In genomic region chr17:81703747-81704654, GRCh38 we compare ENCODE assay signal across 8 cellular contexts. TPM values are rescaled to one million over a fixed set of nuclear protein-coding genes. Genes with fewer than 3 reads are reported as not detected.
DNase-seq lines count a peak whose midpoint lies in the region; ATAC-seq and TF ChIP-seq lines count a peak whose summit lies in the region.

No MANE protein-coding gene starts in this region.

- H3K27me3 ChIP-seq in breast epithelium, result no peaks in the 10 kb centered on the region

- H3K27ac ChIP-seq in breast epithelium, result peak overlapping the region; percentile 95

- TF ChIP-seq CTCF in breast epithelium (IDR thresholded peaks at IDR 0.05), result no peak
- TF ChIP-seq CTCF in mesothelial cell of epicardium (IDR thresholded peaks at IDR 0.05; ENCODE audit: unreplicated experiment), result no peak

- no peaks in the 10 kb centered on the region for H3K9me3 ChIP-seq in breast epithelium

- peak overlapping the region; percentile 69 for H3K27ac Mint-ChIP-seq in mesothelial cell of epicardium

- peak overlapping the region; percentile 73 to 99 (median 81) for H3K4me3 ChIP-seq in breast epithelium

- H3K36me3 ChIP-seq in breast epithelium, result no peaks in the 10 kb centered on the region

- H3K4me3 Mint-ChIP-seq in mesothelial cell of epicardium, result peak overlapping the region; percentile 73

- ATAC-seq in HG03457 (IDR thresholded peaks at IDR 0.05; ENCODE audit: unreplicated experiment) (peak; percentile 10), GM21381 (IDR thresholded peaks at IDR 0.05; ENCODE audit: unreplicated experiment) (no peak)

- no peaks in the 10 kb centered on the region for H3K27me3 Mint-ChIP-seq in mesothelial cell of epicardium (ENCODE audit: low read depth)

- peaks cover 22% of the 10 kb centered on the region for H3K4me1 Mint-ChIP-seq in mesothelial cell of epicardium

- TF ChIP-seq POLR2A in breast epithelium (IDR thresholded peaks at IDR 0.05), result no peak

- H3K36me3 Mint-ChIP-seq in mesothelial cell of epicardium, result peaks cover 16% of the 10 kb centered on the region

- H3K9me3 Mint-ChIP-seq in mesothelial cell of epicardium, result no peaks in the 10 kb centered on the region

- intact Hi-C loops in breast epithelium (cut with DNase I; ENCODE audit: low total_unique reads), result no loop called here

- peaks cover 23% of the 10 kb centered on the region in 2 donors for H3K4me1 ChIP-seq in breast epithelium

- DNase-seq in CD1c-positive myeloid dendritic cell (ENCODE audit: extremely low spot score), result peak; percentile 4
- DNase-seq in breast epithelium (ENCODE audit: low spot score in 2 of 2), result no peak
- no peak for DNase-seq in mesothelial cell of epicardium (ENCODE audit: low spot score in 2 of 2, unreplicated experiment in 2 of 2)
- DNase-seq in KG1 (lab: John Stamatoyannopoulos, UW), result no peak
- DNase-seq in NCI-H187 (lab: John Stamatoyannopoulos, UW), result no peak
- no peak for DNase-seq in ecto neural progenitor cell (ENCODE audit: low spot score)

RNA-seq across cellular contexts. Expression of gene MRPL12, which starts 0.8 kb away (rescaled TPM):
- total RNA-seq in breast epithelium (10 to 100 TPM; 18.4 to 32.3 (median 32.1) TPM), mesothelial cell of epicardium (53.9 to 56.7 TPM (median 54.1 TPM) in 3 replicates)

RNA-seq across cellular contexts. Expression of gene SLC25A10, which starts 8.1 kb away (rescaled TPM):
- total RNA-seq in breast epithelium, result 10 to 100 TPM in 2 of 3 donors, 1 to 10 TPM in 1; 9.8 to 28.0 (median 24.4) TPM
- 13.2 to 15.7 TPM (median 15.2 TPM) in 3 replicates for total RNA-seq in mesothelial cell of epicardium

RNA-seq across cellular contexts. Expression of gene HGS, which starts 20.2 kb away (rescaled TPM):
- total RNA-seq in breast epithelium (10 to 100 TPM; 61.0 to 75.0 (median 64.6) TPM), mesothelial cell of epicardium (114 to 122 TPM (median 119 TPM) in 3 replicates)

RNA-seq across cellular contexts. Expression of gene ARL16, which starts 20.4 kb away (rescaled TPM):
- total RNA-seq in breast epithelium, result 10 to 100 TPM; 34.9 to 44.2 (median 37.5) TPM
- total RNA-seq in mesothelial cell of epicardium, result 42.8 to 44.7 TPM (median 44.5 TPM) in 3 replicates

RNA-seq across cellular contexts. Expression of gene CCDC137, which starts 37.5 kb away (rescaled TPM):
- total RNA-seq in breast epithelium (10 to 100 TPM in 2 of 3 donors, 1 to 10 TPM in 1; 8.6 to 14.4 (median 11.6) TPM), mesothelial cell of epicardium (16.3 to 19.6 TPM (median 17.5 TPM) in 3 replicates)
